Comparison of ENCODE assay signal across 26 cellular contexts in genomic region chr15:80339601-80340000, GRCh38.
"Had no signal": no experiment of that assay in that cellular context is flagged by ENCODE, and none has a peak within 500 bp of the region (broad histone marks: within the 10 kb centered on the region; RNA-seq: fewer than 3 reads in every experiment).

No MANE protein-coding gene starts in this region.

- H3K27ac ChIP-seq: stomach, suprapubic skin, testis, thoracic aorta, thyroid gland, tibial artery, tibial nerve, transverse colon, upper lobe of left lung, upper lobe of right lung, uterus, vagina had no signal

- ATAC-seq: stimulated activated effector memory CD8-positive, alpha-beta T cell treated with anti-CD3 and anti-CD28 coated beads, Interleukin-12 subunit alpha, Interleukin-12 subunit beta, amount 100 ng/mL, for 72 hours; stimulated activated memory B cell treated with anti-CD40 and anti-IgM and Interleukin-4, amounts not matched to agents 10 μg/mL and 1 μg/mL and 100 μg/mL, for 72 hours; stimulated activated naive B cell treated with anti-CD40 and anti-IgM and Interleukin-4, amounts not matched to agents 10 μg/mL and 1 μg/mL and 100 μg/mL, for 72 hours; stimulated activated naive CD8-positive, alpha-beta T cell treated with anti-CD3 and anti-CD28 coated beads, Interleukin-15, amount 100 ng/mL, for 72 hours; stimulated activated naive CD8-positive, alpha-beta T cell treated with anti-CD3 and anti-CD28 coated beads, Interleukin-15, Interleukin-2, amounts not matched to agents 100 U/mL and 50 U/mL, for 24 hours; upper lobe of right lung had no signal

- H3K4me1 ChIP-seq: stomach, suprapubic skin, testis, tibial artery, tibial nerve, transverse colon, uterus, vagina had no signal

- H3K27me3 ChIP-seq: testis, thyroid gland, tibial nerve, transverse colon, upper lobe of left lung, upper lobe of right lung, uterus, vagina had no signal

- DNase-seq: stimulated activated CD4-positive, alpha-beta T cell treated with anti-CD3 and anti-CD28 coated beads, Interleukin-2, amount 100 ng/mL, for 48 hours; stimulated activated CD4-positive, alpha-beta T cell treated with anti-CD3 and anti-CD28 coated beads, Interleukin-4, amount 100 ng/mL, for 1 hour; stimulated activated CD4-positive, alpha-beta T cell treated with anti-CD3 and anti-CD28 coated beads, Interleukin-4, amount 100 ng/mL, for 24 hours; stimulated activated CD4-positive, alpha-beta T cell treated with anti-CD3 and anti-CD28 coated beads, Interleukin-4, amount 100 ng/mL, for 4 hours; stimulated activated CD8-positive, alpha-beta memory T cell treated with anti-CD3 and anti-CD28 coated beads, Interleukin-4, amount 100 ng/mL, for 48 hours; stimulated activated naive B cell treated with anti-CD40 and anti-IgM and Interleukin-4, amounts not matched to agents 10 μg/mL and 1 μg/mL and 100 μg/mL, for 72 hours; stimulated activated naive CD4-positive, alpha-beta T cell; stimulated activated naive CD4-positive, alpha-beta T cell treated with Interleukin-2 at 50 U/mL for 16 hours; stimulated activated naive CD8-positive, alpha-beta T cell treated with anti-CD3 and anti-CD28 coated beads, Interleukin-15, amount 100 ng/mL, for 72 hours; stimulated activated naive CD8-positive, alpha-beta T cell treated with anti-CD3 and anti-CD28 coated beads, Interleukin-15, Interleukin-2, amounts not matched to agents 100 U/mL and 50 U/mL, for 24 hours; stomach; substantia nigra; testis; thyroid gland; tibial artery; transverse colon; trophoblast cell; upper lobe of left lung; upper lobe of right lung; uterus had no signal

- H3K9me3 ChIP-seq: stomach, suprapubic skin, testis, thoracic aorta, thyroid gland, tibial artery, tibial nerve, transverse colon, upper lobe of left lung, upper lobe of right lung, uterus, vagina had no signal

- H3K36me3 ChIP-seq: stomach, suprapubic skin, thoracic aorta, thyroid gland, tibial artery, tibial nerve, transverse colon, upper lobe of left lung, upper lobe of right lung, uterus, vagina had no signal

- H3K4me3 ChIP-seq: stomach, suprapubic skin, testis, thoracic aorta, thyroid gland, tibial artery, tibial nerve, transverse colon, upper lobe of left lung, upper lobe of right lung, uterus, vagina had no signal
